In genomic region chr16:55035037-55035436, GRCh38 we compare ENCODE assay signal across 8 cellular contexts.
DNase-seq lines count a peak whose midpoint lies in the region; ATAC-seq, FAIRE-seq and TF ChIP-seq lines count a peak whose summit lies in the region.

No MANE protein-coding gene starts in this region.

- H3K9me3 ChIP-seq in endothelial cell of umbilical vein (replicated peaks; ENCODE audit: control insufficient read depth, insufficient read depth, low read length) = no peaks in the 10 kb centered on the region

- ATAC-seq in GM18907 (IDR thresholded peaks at IDR 0.05; ENCODE audit: unreplicated experiment) = no peak

- no peaks in the 10 kb centered on the region for H3K9me1 ChIP-seq in endothelial cell of umbilical vein (replicated peaks; ENCODE audit: control insufficient read depth, extremely low read depth, insufficient read depth, low read length)

- peak; percentile 30 to 34 for TF ChIP-seq CTCF in endothelial cell of umbilical vein (IDR thresholded peaks at IDR 0.05; ENCODE audit: extremely low read depth in 1 of 2, insufficient read depth in 1 of 2, low read depth in 1 of 2, low read length in 2 of 2)

- H3K4me3 ChIP-seq in endothelial cell of umbilical vein (replicated peaks in 1 of 3; ENCODE audit: insufficient read depth in 1 of 3, low read depth in 1 of 3, low read length in 3 of 3) = no peak overlapping the region

- no peaks in the 10 kb centered on the region for H3K27me3 ChIP-seq in endothelial cell of umbilical vein (ENCODE audit: control insufficient read depth in 2 of 2, insufficient read depth in 2 of 2, low read length in 2 of 2)

- TF ChIP-seq POLR2A in endothelial cell of umbilical vein (IDR thresholded peaks at IDR 0.05; ENCODE audit: low read depth, low read length) = no peak

- CTCF ChIA-PET in endothelial cell of umbilical vein (lab: Charles Lee) = no interaction called here

- intact Hi-C loops in endothelial cell of umbilical vein (cut with micrococcal nuclease) = no loop called here

- no peaks in the 10 kb centered on the region for H3K79me2 ChIP-seq in endothelial cell of umbilical vein (ENCODE audit: control insufficient read depth, insufficient read depth, low read length)

- no peak overlapping the region for H2AFZ ChIP-seq in endothelial cell of umbilical vein (ENCODE audit: low read depth, low read length)

- dilution Hi-C loops in endothelial cell of umbilical vein (cut with MboI; ENCODE audit: extremely low pct_ligation_motif_present, low sequenced_read_pairs) = no loop called here

- no peak overlapping the region for H3K4me2 ChIP-seq in endothelial cell of umbilical vein (ENCODE audit: insufficient read depth, low read length)

- H4K20me1 ChIP-seq in endothelial cell of umbilical vein (replicated peaks; ENCODE audit: control insufficient read depth, extremely low read depth, insufficient read depth, low read length) = no peaks in the 10 kb centered on the region

- no peak overlapping the region for H3K27ac ChIP-seq in endothelial cell of umbilical vein (ENCODE audit: insufficient read depth, low read depth, low read length)

- FAIRE-seq in endothelial cell of umbilical vein (lab: Jason Lieb, UNC) = no peak

- POLR2A ChIA-PET in endothelial cell of umbilical vein (lab: Charles Lee) = no interaction called here

- no TSS peak for BruUV-seq in endothelial cell of umbilical vein (replicated peaks; lab: Mats Ljungman, UMichigan)

- peak; percentile 2 to 38 for DNase-seq in stimulated activated CD4-positive, alpha-beta T cell treated with anti-CD3 and anti-CD28 coated beads, Interleukin-12 subunit alpha, Interleukin-12 subunit beta, amount 100 ng/mL, for 24 hours (ENCODE audit: low read depth in 2 of 2)
- no peak for DNase-seq in stimulated activated CD4-positive, alpha-beta T cell treated with anti-CD3 and anti-CD28 coated beads, Interleukin-4, amount 100 ng/mL, for 24 hours
- peak; percentile 10 for DNase-seq in NCI-H82 treated with DMSO at 0.1 percent for 48 hours (lab: John Stamatoyannopoulos, UW; ENCODE audit: unreplicated experiment)
- no peak for DNase-seq in endothelial cell of umbilical vein (ENCODE audit: low read depth, low spot score)
- peak; percentile 27 for DNase-seq in stimulated activated CD4-positive, alpha-beta T cell treated with anti-CD3 and anti-CD28 coated beads, Interleukin-1b, Interleukin-23, amount 100 ng/mL, for 48 hours
- DNase-seq in NCI-H446 (lab: John Stamatoyannopoulos, UW) = no peak
- no peak for DNase-seq in NCI-H510A treated with DMSO at 0.1 percent for 48 hours (lab: John Stamatoyannopoulos, UW)

- no peaks in the 10 kb centered on the region for H3K4me1 ChIP-seq in endothelial cell of umbilical vein (ENCODE audit: control insufficient read depth, extremely low read depth, insufficient read depth, low read length)

- H3K36me3 ChIP-seq in endothelial cell of umbilical vein (ENCODE audit: control insufficient read depth in 2 of 2, extremely low read depth in 1 of 2, insufficient read depth in 2 of 2, low read length in 2 of 2) = no peaks in the 10 kb centered on the region

- no peak overlapping the region for H3K9ac ChIP-seq in endothelial cell of umbilical vein (replicated peaks; ENCODE audit: extremely low read depth, insufficient read depth, low read length)

TF ChIP-seq in endothelial cell of umbilical vein, 7 proteins besides CTCF, POLR2A, EP300 and RAD21:
- TF ChIP-seq JUN (IDR thresholded peaks at IDR 0.05; ENCODE audit: borderline replicate concordance, insufficient read depth, insufficient read length, low read depth) = no peak
- no peak for TF ChIP-seq GATA2 (IDR thresholded peaks at IDR 0.05; ENCODE audit: insufficient read depth, insufficient read length, low read depth, low read length)
- no peak for TF ChIP-seq EZH2 (IDR thresholded peaks at IDR 0.05; ENCODE audit: borderline replicate concordance, low read depth, low read length, severe bottlenecking)
- TF ChIP-seq, protein P1, sequence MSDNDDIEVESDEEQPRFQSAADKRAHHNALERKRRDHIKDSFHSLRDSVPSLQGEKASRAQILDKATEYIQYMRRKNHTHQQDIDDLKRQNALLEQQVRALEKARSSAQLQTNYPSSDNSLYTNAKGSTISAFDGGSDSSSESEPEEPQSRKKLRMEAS (IDR thresholded peaks at IDR 0.05; ENCODE audit: insufficient read depth, insufficient read length) = no peak
- no peak for TF ChIP-seq POLR2AphosphoS5 (IDR thresholded peaks at IDR 0.05; ENCODE audit: insufficient read depth, low read depth, low read length)
- TF ChIP-seq MYC (IDR thresholded peaks at IDR 0.05; ENCODE audit: low read depth, low read length) = no peak
- TF ChIP-seq FOS (IDR thresholded peaks at IDR 0.05; ENCODE audit: borderline replicate concordance, insufficient read depth, low read length) = no peak

Comparison
In these comparisons a context has a peak if more than half of its experiments do, and no peak if none do; other contexts are left out.
1. DNase-seq: peak in stimulated activated CD4-positive, alpha-beta T cell treated with anti-CD3 and anti-CD28 coated beads, Interleukin-12 subunit alpha, Interleukin-12 subunit beta, amount 100 ng/mL, for 24 hours (2 of 2), NCI-H82 treated with DMSO at 0.1 percent for 48 hours (single experiment) and stimulated activated CD4-positive, alpha-beta T cell treated with anti-CD3 and anti-CD28 coated beads, Interleukin-1b, Interleukin-23, amount 100 ng/mL, for 48 hours (single experiment); none in stimulated activated CD4-positive, alpha-beta T cell treated with anti-CD3 and anti-CD28 coated beads, Interleukin-4, amount 100 ng/mL, for 24 hours (single experiment), endothelial cell of umbilical vein (single experiment), NCI-H446 (0 of 2) and NCI-H510A treated with DMSO at 0.1 percent for 48 hours (single experiment).